21 cellular contexts compared by ENCODE assay signal in the genomic region with DNA sequence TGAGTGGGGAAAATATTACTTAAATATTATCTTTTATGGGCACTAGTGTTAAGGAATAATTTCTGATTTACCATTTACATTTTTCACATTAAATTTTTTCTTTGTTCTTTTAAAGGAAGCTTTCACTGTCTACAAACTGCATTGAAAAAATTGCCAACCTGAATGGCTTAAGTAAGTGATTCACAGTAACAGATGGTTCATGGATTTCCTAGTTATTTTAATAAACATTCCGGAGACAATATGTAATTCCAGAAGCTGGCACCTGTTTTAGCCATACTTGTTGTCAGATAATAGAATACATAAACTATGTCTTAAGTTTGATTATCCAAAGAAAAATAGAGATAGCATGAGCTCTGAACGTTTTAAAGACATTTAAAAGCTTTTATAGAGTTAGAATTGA. TPM values are rescaled to one million over a fixed set of nuclear protein-coding genes. Genes with fewer than 3 reads are reported as not detected.
DNase-seq lines count a peak whose midpoint lies in the region; ATAC-seq, FAIRE-seq and TF ChIP-seq lines count a peak whose summit lies in the region.
"Had no signal": no experiment of that assay in that cellular context is flagged by ENCODE, and none has a peak within 500 bp of the region (broad histone marks: within the 10 kb centered on the region; RNA-seq: fewer than 3 reads in every experiment).

No MANE protein-coding gene starts in this region.

- peaks cover 12% of the 10 kb centered on the region for H3K36me3 ChIP-seq in PC-9 (ENCODE audit: low read depth)
- no peaks in the 10 kb centered on the region for H3K36me3 ChIP-seq in fibroblast of lung (ENCODE audit: control insufficient read depth, insufficient read depth, low read length)

- peaks cover 26% of the 10 kb centered on the region for H3F3A ChIP-seq in PC-9 (ENCODE audit: insufficient read depth, low read depth)

- intact Hi-C loops in PC-9 (cut with micrococcal nuclease; ENCODE audit: unreplicated experiment) = loop anchor here (2.0 to 5.0 kb wide), 2 partner anchors 63 to 95 kb away; no protein-coding TSS in a partner anchor

- TF ChIP-seq CTCF in PC-9 (conservative IDR thresholded peaks at IDR 0.05) = no peak
- TF ChIP-seq CTCF in fibroblast of lung (conservative IDR thresholded peaks at IDR 0.05 in 1 of 2, IDR thresholded peaks at IDR 0.05 in 1 of 2; ENCODE audit: low read depth in 1 of 2, low read length in 2 of 2) = no peak

- CTCF ChIA-PET in PC-9 (lab: Charles Lee) = interaction anchor here (0.6 kb wide), 3 partner anchors 9 to 40 kb away, joined by 3 to 6 read pairs (median 5); no protein-coding TSS in a partner anchor

- H4K20me1 ChIP-seq in PC-9 (ENCODE audit: insufficient read depth) (no peaks in the 10 kb centered on the region), fibroblast of lung (ENCODE audit: control insufficient read depth, extremely low read depth, insufficient read depth, low read length) (no peaks in the 10 kb centered on the region)

- H2AFZ ChIP-seq in PC-9 = no peak overlapping the region
- no peak overlapping the region for H2AFZ ChIP-seq in fibroblast of lung (ENCODE audit: low read length)

- H3K9me3 ChIP-seq in PC-9 (ENCODE audit: insufficient read depth, low read depth) (no peaks in the 10 kb centered on the region), fibroblast of lung (ENCODE audit: control insufficient read depth, insufficient read depth, low read depth, low read length) (no peaks in the 10 kb centered on the region)
- H3K9me3 ChIP-seq: tibial nerve had no signal

- no peak overlapping the region for H3K9ac ChIP-seq in fibroblast of lung (ENCODE audit: insufficient read depth, low read length)
- H3K9ac ChIP-seq: KMS-11 had no signal

- ATAC-seq in HG02642 (IDR thresholded peaks at IDR 0.05; ENCODE audit: poor library complexity, unreplicated experiment) = no peak
- ATAC-seq: activated naive CD8-positive, alpha-beta T cell treated with anti-CD3 and anti-CD28 coated beads, Interleukin-2, amount 50 U/mL, for 24 hours; naive thymus-derived CD4-positive, alpha-beta T cell; stimulated activated naive CD8-positive, alpha-beta T cell treated with anti-CD3 and anti-CD28 coated beads, Interleukin-15, amount 100 ng/mL, for 72 hours had no signal

- no peaks in the 10 kb centered on the region for H3K9me2 ChIP-seq in PC-9 (ENCODE audit: insufficient read depth)

- H3K27ac ChIP-seq in PC-9 (0 out of 2 replicates have a peak overlapping the region, but pooled peaks have one; percentile 21), fibroblast of lung (ENCODE audit: insufficient read depth, low read length) (no peak overlapping the region)
- H3K27ac ChIP-seq: KMS-11, SK-N-MC, tibial nerve had no signal

- no peak overlapping the region for H3K4me2 ChIP-seq in PC-9
- no peak overlapping the region for H3K4me2 ChIP-seq in fibroblast of lung (ENCODE audit: extremely low read depth, insufficient read depth, low read length)
- H3K4me2 ChIP-seq: KMS-11 had no signal

- TF ChIP-seq POLR2A in H54 (IDR thresholded peaks at IDR 0.05; ENCODE audit: low read depth, low read length) = no peak

- DNase-seq in A172 (ENCODE audit: low spot score) (peak; percentile 62), H54 (ENCODE audit: insufficient read length, low spot score) (no peak), PC-9 (no peak), fibroblast of lung (ENCODE audit: low read depth in 2 of 2) (peak; percentile 3 to 65), AG08396 (ENCODE audit: low spot score) (no peak), MV-4-11 (lab: John Stamatoyannopoulos, UW) (no peak), NCI-H2107 treated with DMSO at 0.1 percent for 48 hours (lab: John Stamatoyannopoulos, UW; ENCODE audit: unreplicated experiment) (no peak)
- DNase-seq: activated naive CD8-positive, alpha-beta T cell treated with anti-CD3 and anti-CD28 coated beads, Interleukin-2, amount 50 U/mL, for 24 hours; CD4-positive, CD25-positive, alpha-beta regulatory T cell; cortex of kidney; naive thymus-derived CD4-positive, alpha-beta T cell; NCI-H2029; stimulated activated naive CD8-positive, alpha-beta T cell treated with anti-CD3 and anti-CD28 coated beads, Interleukin-15, amount 100 ng/mL, for 72 hours had no signal

- peak; percentile 76 for FAIRE-seq in H54 (lab: Jason Lieb, UNC)
- FAIRE-seq: endometrium had no signal

- POLR2A ChIA-PET in PC-9 (lab: Charles Lee; ENCODE audit: unreplicated experiment) = interaction anchor here (0.6 kb wide), 1 partner anchor 92 kb away, joined by 3 read pairs; no protein-coding TSS in a partner anchor

- H3K4me3 ChIP-seq in PC-9 (no peak overlapping the region), fibroblast of lung (replicated peaks in 1 of 4; ENCODE audit: control extremely low read depth in 1 of 4, insufficient read depth in 1 of 4, low read depth in 3 of 4, low read length in 4 of 4) (no peak overlapping the region)
- H3K4me3 ChIP-seq: SK-N-MC, tibial nerve had no signal

- H3K4me1 ChIP-seq in PC-9 (replicated peaks; ENCODE audit: insufficient read depth) (peaks cover 22% of the 10 kb centered on the region), fibroblast of lung (ENCODE audit: control insufficient read depth, extremely low read depth, insufficient read depth, low read length) (peaks cover 3% of the 10 kb centered on the region)

- H3K79me2 ChIP-seq in PC-9 (ENCODE audit: low read depth) = no peaks in the 10 kb centered on the region
- no peaks in the 10 kb centered on the region for H3K79me2 ChIP-seq in fibroblast of lung (ENCODE audit: control insufficient read depth, insufficient read depth, low read length)

- H3K27me3 ChIP-seq in PC-9 (ENCODE audit: insufficient read depth, low read depth) (no peaks in the 10 kb centered on the region), fibroblast of lung (ENCODE audit: control insufficient read depth, insufficient read depth, low read length) (no peaks in the 10 kb centered on the region)
- H3K27me3 ChIP-seq: tibial nerve had no signal

- no TSS peak for BruUV-seq in PC-9 (replicated peaks; lab: Mats Ljungman, UMichigan)

RNA-seq across cellular contexts. Expression of a gene that starts 17.1 kb away (rescaled TPM):
- 28.0 and 40.5 TPM in 2 replicates for total RNA-seq in A172 (2014; rRNA removed; shearing (Covaris generic))
- 23.0 and 25.5 TPM in 2 replicates for total RNA-seq in PC-9 (2021)
- 5.3 and 8.2 TPM in 2 replicates for total RNA-seq in fibroblast of lung
- polyA plus RNA-seq in fibroblast of lung = 9.0 and 11.3 TPM in 2 replicates
- polyA plus RNA-seq in fibroblast of lung (2012) = 8.8 and 9.0 TPM in 2 replicates
- 0.44 and 1.2 TPM in 2 replicates for polyA minus RNA-seq in fibroblast of lung (ENCODE audit: low replicate concordance)

RNA-seq across cellular contexts. Expression of a gene that starts 49.6 kb away (rescaled TPM):
- total RNA-seq in A172 (2014; rRNA removed; shearing (Covaris generic)) = not detected in 2 replicates
- total RNA-seq in PC-9 (2021) (not detected in 2 replicates), fibroblast of lung (not detected in 2 replicates)
- polyA plus RNA-seq in fibroblast of lung = not detected in 2 replicates
- not detected in 2 replicates for polyA plus RNA-seq in fibroblast of lung (2012)
- not detected in 2 replicates for polyA minus RNA-seq in fibroblast of lung (ENCODE audit: low replicate concordance)
- total RNA-seq: activated T-helper 2 cell treated with anti-CD3 and anti-CD28 coated beads, Interferon-gamma antibody, Interleukin-2, Interleukin-4, amounts not matched to agents 10 μg/mL and 5 μg/mL and 100 μg/mL, durations not matched to agents 14 hours and 24 hours and 36 hours; CD4-positive, CD25-positive, alpha-beta regulatory T cell; HT1080; NCI-H460 had no signal
- polyA plus RNA-seq: naive thymus-derived CD4-positive, alpha-beta T cell had no signal

RNA-seq across cellular contexts. Expression of a gene that starts 52.3 kb away (rescaled TPM):
- 35.1 and 36.0 TPM in 2 replicates for total RNA-seq in A172 (2014; rRNA removed; shearing (Covaris generic))
- 13.6 and 16.8 TPM in 2 replicates for total RNA-seq in PC-9 (2021)
- total RNA-seq in fibroblast of lung = 11.6 and 19.5 TPM in 2 replicates
- 44.5 and 46.8 TPM in 2 replicates for polyA plus RNA-seq in fibroblast of lung
- polyA plus RNA-seq in fibroblast of lung (2012) = 57.0 and 66.6 TPM in 2 replicates
- polyA minus RNA-seq in fibroblast of lung (ENCODE audit: low replicate concordance) = 11.5 and 12.8 TPM in 2 replicates

Comparison
In these comparisons a context has a peak if more than half of its experiments do, and no peak if none do; other contexts are left out.
1. DNase-seq: peak in A172 (single experiment) and fibroblast of lung (2 of 2); none in H54 (single experiment), PC-9 (0 of 2), AG08396 (single experiment), MV-4-11 (single experiment) and NCI-H2107 treated with DMSO at 0.1 percent for 48 hours (single experiment).